Comparison of ENCODE assay signal across 25 cellular contexts in genomic region chr7:98681951-98682350, GRCh38.
A peak's percentile ranks its signal among the peaks of the same experiment; 100 is the strongest.
DNase-seq lines count a peak whose midpoint lies in the region; ATAC-seq and TF ChIP-seq lines count a peak whose summit lies in the region.
"Had no signal": no experiment of that assay in that cellular context is flagged by ENCODE, and none has a peak within 500 bp of the region (broad histone marks: within the 10 kb centered on the region; RNA-seq: fewer than 3 reads in every experiment).

No MANE protein-coding gene starts in this region.

- H3K36me3 ChIP-seq in DOHH2 (ENCODE audit: control insufficient read depth, low read length) = no peaks in the 10 kb centered on the region
- H3K36me3 ChIP-seq: BE2C, gastrocnemius medialis, MG63, pancreas, sigmoid colon, SJCRH30 had no signal

- no peaks in the 10 kb centered on the region; the same call in 1 of the 2 replicates for H3K9me2 ChIP-seq in DOHH2 (replicated peaks; ENCODE audit: control insufficient read depth, low read length)

- H3K27ac ChIP-seq in DOHH2 (ENCODE audit: low read depth, low read length) (no peak overlapping the region), VCaP (peak overlapping the region; percentile 29; the same call in 1 of the 2 replicates), RWPE1 (no peak overlapping the region)
- H3K27ac ChIP-seq: gastrocnemius medialis, pancreas, sigmoid colon, SJCRH30 had no signal

- peaks cover 10% of the 10 kb centered on the region for H3K4me1 ChIP-seq in DOHH2 (ENCODE audit: control insufficient read depth, low read length)
- H3K4me1 ChIP-seq: BE2C, gastrocnemius medialis, pancreas, sigmoid colon, SJCRH30 had no signal

- H3K4me2 ChIP-seq in DOHH2 (ENCODE audit: low read length) = peak overlapping the region; percentile 12

- no peaks in the 10 kb centered on the region for H4K20me1 ChIP-seq in DOHH2 (ENCODE audit: control insufficient read depth, insufficient read depth, low read depth, low read length)

- no peak overlapping the region for H3K4me3 ChIP-seq in DOHH2 (ENCODE audit: low read length)
- H3K4me3 ChIP-seq: gastrocnemius medialis, MG63, pancreas, sigmoid colon, SJCRH30 had no signal

- H3K27me3 ChIP-seq in DOHH2 (ENCODE audit: control insufficient read depth, low read length) = 0 out of 2 replicates have a peak, but pooled peaks cover 2% of the 10 kb centered on the region
- H3K27me3 ChIP-seq: BE2C, MG63, pancreas, sigmoid colon, SJCRH30 had no signal

- no peak for TF ChIP-seq CTCF in DOHH2 (IDR thresholded peaks at IDR 0.05; ENCODE audit: low read depth, low read length, poor library complexity, severe bottlenecking)
- TF ChIP-seq CTCF in VCaP (conservative IDR thresholded peaks at IDR 0.05) = no peak
- TF ChIP-seq CTCF in RWPE1 (conservative IDR thresholded peaks at IDR 0.05; ENCODE audit: low read depth) = no peak

- peaks cover 14% of the 10 kb centered on the region for H3K9me3 ChIP-seq in DOHH2 (ENCODE audit: control insufficient read depth, insufficient read depth, low read length)
- H3K9me3 ChIP-seq: BE2C, gastrocnemius medialis, MG63, pancreas, SJCRH30 had no signal

- H3K79me2 ChIP-seq in DOHH2 (ENCODE audit: control insufficient read depth, low read length) = no peaks in the 10 kb centered on the region

- peak; percentile 9 for DNase-seq in KG1 (lab: John Stamatoyannopoulos, UW)
- peak; percentile 45 for DNase-seq in NCI-H69 (lab: John Stamatoyannopoulos, UW)
- DNase-seq in NCI-H2196 (lab: John Stamatoyannopoulos, UW; ENCODE audit: unreplicated experiment) = no peak
- no peak for DNase-seq in RWPE1 (ENCODE audit: low spot score)
- DNase-seq: activated CD4-positive, alpha-beta memory T cell treated with anti-CD3 and anti-CD28 coated beads for 36 hours; activated naive CD4-positive, alpha-beta T cell treated with anti-CD3 and anti-CD28 coated beads, Interleukin-2, amount 10 ng/mL, durations not matched to agents 7 days and 5 days; activated T-cell treated with anti-CD3 and anti-CD28 coated beads, Interleukin-2, amount 50 U/mL, for 24 hours; aorta; BE2C; Calu3; gastrocnemius medialis; H9; mesendoderm; MG63; pancreas; sigmoid colon; SJCRH30; T-helper 2 cell had no signal

- CTCF ChIA-PET in RWPE1 (lab: Yijun Ruan, JAX) = no interaction called here

- H3F3A ChIP-seq in DOHH2 (ENCODE audit: control insufficient read depth, insufficient read depth) = no peaks in the 10 kb centered on the region

- no peak for ATAC-seq in HG02678 (IDR thresholded peaks at IDR 0.05; ENCODE audit: unreplicated experiment)
- ATAC-seq: gastrocnemius medialis; HepG2; natural killer cell treated with Interleukin-12 subunit alpha and Interleukin-12 subunit beta and Interleukin-15 and Interleukin-18, amount 100 ng/mL, for 72 hours; pancreas; stimulated activated memory B cell treated with anti-CD40 and anti-IgM and Interleukin-4, amounts not matched to agents 10 μg/mL and 1 μg/mL and 100 μg/mL, for 72 hours; WTC11 had no signal

- POLR2A ChIA-PET in RWPE1 (lab: Yijun Ruan, JAX; ENCODE audit: low non-redundant PET) = no interaction called here

Comparison
In these comparisons a context has a peak if more than half of its experiments do, and no peak if none do; other contexts are left out.
1. DNase-seq: peak in KG1 (single experiment) and NCI-H69 (single experiment); none in NCI-H2196 (single experiment) and RWPE1 (single experiment).